17 cellular contexts compared by ENCODE assay signal in the genomic region with DNA sequence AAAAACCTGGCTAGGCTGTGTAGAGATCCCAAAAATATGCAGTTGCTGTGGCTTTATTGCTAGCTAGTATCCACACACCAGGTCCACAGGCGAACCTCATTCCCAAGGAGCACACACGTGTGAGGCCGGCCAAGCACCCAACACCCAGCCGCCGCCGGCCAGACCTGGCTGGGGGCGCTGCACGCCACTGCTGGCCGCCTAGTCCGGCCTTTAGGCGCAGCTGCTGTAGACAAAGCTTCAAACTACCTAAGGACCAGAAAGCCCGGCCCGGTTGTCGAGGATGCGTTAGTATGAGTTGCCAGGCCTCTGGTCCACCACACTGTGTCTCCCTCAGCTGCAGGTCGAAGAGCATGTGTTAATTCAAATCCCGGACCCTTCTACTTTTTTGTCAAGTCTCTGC. TPM values are rescaled to one million over a fixed set of nuclear protein-coding genes. Genes with fewer than 3 reads are reported as not detected.
DNase-seq lines count a peak whose midpoint lies in the region; ATAC-seq and TF ChIP-seq lines count a peak whose summit lies in the region.
"Had no signal": no experiment of that assay in that cellular context is flagged by ENCODE, and none has a peak within 500 bp of the region (broad histone marks: within the 10 kb centered on the region; RNA-seq: fewer than 3 reads in every experiment).

No MANE protein-coding gene starts in this region.

- peak overlapping the region; percentile 53; the same call in 1 of the 2 replicates for H3K9ac ChIP-seq in ES-I3 (ENCODE audit: low read depth, low read length)
- no peak overlapping the region for H3K9ac ChIP-seq in NT2/D1 (ENCODE audit: insufficient read length, low read depth)
- peak overlapping the region; percentile 41 for H3K9ac ChIP-seq in neural cell (ENCODE audit: low read length)

- H3K79me2 ChIP-seq in neural cell (replicated peaks; ENCODE audit: insufficient read depth, low read length) = no peaks in the 10 kb centered on the region

- no peak for TF ChIP-seq EP300 in neural cell (conservative IDR thresholded peaks at IDR 0.05; ENCODE audit: poor library complexity, severe bottlenecking)

- H3K27me3 ChIP-seq in NT2/D1 (ENCODE audit: insufficient read depth, insufficient read length) = peaks cover 21% of the 10 kb centered on the region
- H3K27me3 ChIP-seq in neural cell (ENCODE audit: insufficient read depth, low read depth, low read length) = peaks cover 26% of the 10 kb centered on the region

- no peaks in the 10 kb centered on the region for H3F3A ChIP-seq in neural cell (ENCODE audit: insufficient read depth, low read length, poor library complexity, severe bottlenecking)

- H3K4me1 Mint-ChIP-seq in glutamatergic neuron (ENCODE audit: low read depth, unreplicated experiment) = peaks cover 3% of the 10 kb centered on the region
- H3K4me1 Mint-ChIP-seq in activated naive CD4-positive, alpha-beta T cell treated with anti-CD3 and anti-CD28 coated beads for 36 hours (ENCODE audit: low read depth) = peaks cover 2% of the 10 kb centered on the region

- H3K9me3 ChIP-seq in ES-I3 (ENCODE audit: control insufficient read depth, insufficient read depth, low read length) (no peaks in the 10 kb centered on the region), NT2/D1 (ENCODE audit: insufficient read depth, low read length) (peaks cover 5% of the 10 kb centered on the region; the same call in 1 of the 2 replicates), neural cell (ENCODE audit: low read length) (no peaks in the 10 kb centered on the region)

- H3K4me3 ChIP-seq in NT2/D1 (ENCODE audit: insufficient read length, low read depth) = peak overlapping the region; percentile 56
- peak overlapping the region; percentile 64 for H3K4me3 ChIP-seq in neural cell (ENCODE audit: low read length)

- CTCF ChIA-PET in activated naive CD4-positive, alpha-beta T cell treated with anti-CD3 and anti-CD28 coated beads for 36 hours (lab: Charles Lee) = no interaction called here

- H3K9me2 ChIP-seq in neural cell (ENCODE audit: insufficient read depth, low read length) = no peaks in the 10 kb centered on the region

- ATAC-seq in HG03342 (IDR thresholded peaks at IDR 0.05; ENCODE audit: unreplicated experiment) (no peak), GM18517 (IDR thresholded peaks at IDR 0.05; ENCODE audit: unreplicated experiment) (no peak)

- peak; percentile 43 for DNase-seq in NT2/D1 (ENCODE audit: low read depth, low spot score)
- peak; percentile 50 for DNase-seq in glutamatergic neuron
- no peak for DNase-seq in activated naive CD4-positive, alpha-beta T cell treated with anti-CD3 and anti-CD28 coated beads for 36 hours
- DNase-seq in stimulated activated CD4-positive, alpha-beta T cell treated with anti-CD3 and anti-CD28 coated beads, Interleukin-4, amount 100 ng/mL, for 4 hours = no peak
- DNase-seq: ACHN; activated CD4-positive, alpha-beta memory T cell treated with anti-CD3 and anti-CD28 coated beads, Interleukin-2, amount 10 ng/mL, durations not matched to agents 7 days and 5 days; CD4-positive, alpha-beta T cell; DND-41; mammary epithelial cell; NCI-H2107; NCI-H69; stimulated activated CD4-positive, alpha-beta T cell treated with anti-CD3 and anti-CD28 coated beads, Interleukin-2, amount 100 ng/mL, for 48 hours; SW 1271 had no signal

- no peaks in the 10 kb centered on the region for H4K20me1 ChIP-seq in neural cell (ENCODE audit: insufficient read depth)

- peak overlapping the region; percentile 85 for H3K4me3 Mint-ChIP-seq in glutamatergic neuron (ENCODE audit: unreplicated experiment)
- no peak overlapping the region for H3K4me3 Mint-ChIP-seq in activated naive CD4-positive, alpha-beta T cell treated with anti-CD3 and anti-CD28 coated beads for 36 hours
- H3K4me3 Mint-ChIP-seq: activated CD4-positive, alpha-beta memory T cell treated with anti-CD3 and anti-CD28 coated beads, Interleukin-2, amount 10 ng/mL, durations not matched to agents 7 days and 5 days; CD4-positive, alpha-beta T cell had no signal

- H3K36me3 ChIP-seq in ES-I3 (ENCODE audit: insufficient read depth, low read length) (no peaks in the 10 kb centered on the region), NT2/D1 (ENCODE audit: insufficient read depth, insufficient read length, low read length) (no peaks in the 10 kb centered on the region), neural cell (ENCODE audit: insufficient read depth, low read length) (no peaks in the 10 kb centered on the region)

- H3K36me3 Mint-ChIP-seq in glutamatergic neuron (ENCODE audit: unreplicated experiment) = no peaks in the 10 kb centered on the region
- H3K36me3 Mint-ChIP-seq in activated naive CD4-positive, alpha-beta T cell treated with anti-CD3 and anti-CD28 coated beads for 36 hours (ENCODE audit: low read depth) = peaks cover 2% of the 10 kb centered on the region

- no peak for TF ChIP-seq CTCF in glutamatergic neuron (IDR thresholded peaks at IDR 0.05; ENCODE audit: partially characterized antibody, unreplicated experiment)
- TF ChIP-seq CTCF in neural cell (IDR thresholded peaks at IDR 0.05; ENCODE audit: poor library complexity, severe bottlenecking) = no peak

- H3K27ac Mint-ChIP-seq in glutamatergic neuron (ENCODE audit: unreplicated experiment) = no peak overlapping the region
- H3K27ac Mint-ChIP-seq in activated naive CD4-positive, alpha-beta T cell treated with anti-CD3 and anti-CD28 coated beads for 36 hours = no peak overlapping the region
- H3K27ac Mint-ChIP-seq: activated CD4-positive, alpha-beta memory T cell treated with anti-CD3 and anti-CD28 coated beads, Interleukin-2, amount 10 ng/mL, durations not matched to agents 7 days and 5 days; CD4-positive, alpha-beta T cell had no signal

- H3K4me1 ChIP-seq in ES-I3 (ENCODE audit: insufficient read depth, low read length) (peaks cover 18% of the 10 kb centered on the region), NT2/D1 (ENCODE audit: insufficient read depth, insufficient read length) (no peaks in the 10 kb centered on the region)

- H3K4me2 ChIP-seq in neural cell (ENCODE audit: low read length) = no peak overlapping the region

- H3K9me3 Mint-ChIP-seq in glutamatergic neuron (ENCODE audit: unreplicated experiment) = peaks cover 11% of the 10 kb centered on the region
- no peaks in the 10 kb centered on the region for H3K9me3 Mint-ChIP-seq in activated naive CD4-positive, alpha-beta T cell treated with anti-CD3 and anti-CD28 coated beads for 36 hours
- H3K9me3 Mint-ChIP-seq: activated CD4-positive, alpha-beta memory T cell treated with anti-CD3 and anti-CD28 coated beads, Interleukin-2, amount 10 ng/mL, durations not matched to agents 7 days and 5 days; CD4-positive, alpha-beta T cell had no signal

- peaks cover 8% of the 10 kb centered on the region for H3K27me3 Mint-ChIP-seq in glutamatergic neuron (ENCODE audit: unreplicated experiment)
- peaks cover 38% of the 10 kb centered on the region for H3K27me3 Mint-ChIP-seq in activated naive CD4-positive, alpha-beta T cell treated with anti-CD3 and anti-CD28 coated beads for 36 hours (ENCODE audit: low read depth)

- H3K27ac ChIP-seq in neural cell (ENCODE audit: low read length) = no peak overlapping the region

- no peak for TF ChIP-seq RAD21 in neural cell (conservative IDR thresholded peaks at IDR 0.05)

- H2AFZ ChIP-seq in neural cell (ENCODE audit: low read depth, low read length) = no peak overlapping the region

- intact Hi-C loops in activated naive CD4-positive, alpha-beta T cell treated with anti-CD3 and anti-CD28 coated beads for 36 hours (cut with micrococcal nuclease) = no loop called here

TF ChIP-seq in neural cell, 6 proteins besides CTCF, POLR2A, EP300 and RAD21:
- TF ChIP-seq SMC3 (conservative IDR thresholded peaks at IDR 0.05; ENCODE audit: poor library complexity) (no peak), MXI1 (conservative IDR thresholded peaks at IDR 0.05; ENCODE audit: poor library complexity, severe bottlenecking) (no peak), TAF1 (IDR thresholded peaks at IDR 0.05; ENCODE audit: low read depth) (no peak), EZH2 (IDR thresholded peaks at IDR 0.05; ENCODE audit: borderline replicate concordance, insufficient read depth, low read length, poor library complexity, severe bottlenecking) (no peak), POLR2AphosphoS5 (IDR thresholded peaks at IDR 0.05) (no peak)
- TF ChIP-seq, protein P1, sequence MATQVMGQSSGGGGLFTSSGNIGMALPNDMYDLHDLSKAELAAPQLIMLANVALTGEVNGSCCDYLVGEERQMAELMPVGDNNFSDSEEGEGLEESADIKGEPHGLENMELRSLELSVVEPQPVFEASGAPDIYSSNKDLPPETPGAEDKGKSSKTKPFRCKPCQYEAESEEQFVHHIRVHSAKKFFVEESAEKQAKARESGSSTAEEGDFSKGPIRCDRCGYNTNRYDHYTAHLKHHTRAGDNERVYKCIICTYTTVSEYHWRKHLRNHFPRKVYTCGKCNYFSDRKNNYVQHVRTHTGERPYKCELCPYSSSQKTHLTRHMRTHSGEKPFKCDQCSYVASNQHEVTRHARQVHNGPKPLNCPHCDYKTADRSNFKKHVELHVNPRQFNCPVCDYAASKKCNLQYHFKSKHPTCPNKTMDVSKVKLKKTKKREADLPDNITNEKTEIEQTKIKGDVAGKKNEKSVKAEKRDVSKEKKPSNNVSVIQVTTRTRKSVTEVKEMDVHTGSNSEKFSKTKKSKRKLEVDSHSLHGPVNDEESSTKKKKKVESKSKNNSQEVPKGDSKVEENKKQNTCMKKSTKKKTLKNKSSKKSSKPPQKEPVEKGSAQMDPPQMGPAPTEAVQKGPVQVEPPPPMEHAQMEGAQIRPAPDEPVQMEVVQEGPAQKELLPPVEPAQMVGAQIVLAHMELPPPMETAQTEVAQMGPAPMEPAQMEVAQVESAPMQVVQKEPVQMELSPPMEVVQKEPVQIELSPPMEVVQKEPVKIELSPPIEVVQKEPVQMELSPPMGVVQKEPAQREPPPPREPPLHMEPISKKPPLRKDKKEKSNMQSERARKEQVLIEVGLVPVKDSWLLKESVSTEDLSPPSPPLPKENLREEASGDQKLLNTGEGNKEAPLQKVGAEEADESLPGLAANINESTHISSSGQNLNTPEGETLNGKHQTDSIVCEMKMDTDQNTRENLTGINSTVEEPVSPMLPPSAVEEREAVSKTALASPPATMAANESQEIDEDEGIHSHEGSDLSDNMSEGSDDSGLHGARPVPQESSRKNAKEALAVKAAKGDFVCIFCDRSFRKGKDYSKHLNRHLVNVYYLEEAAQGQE (IDR thresholded peaks at IDR 0.05; ENCODE audit: borderline replicate concordance) = no peak

RNA-seq across cellular contexts. Expression of a gene that starts 3.1 kb away (rescaled TPM):
- total RNA-seq in glutamatergic neuron (ENCODE audit: unreplicated experiment) = 1.8 TPM
- 4.4 and 4.9 TPM in 2 replicates for polyA plus RNA-seq in neural cell
- 6.9 and 8.3 TPM in 2 replicates for polyA minus RNA-seq in neural cell
- total RNA-seq in activated naive CD4-positive, alpha-beta T cell treated with anti-CD3 and anti-CD28 coated beads for 36 hours = not detected
- total RNA-seq: activated CD4-positive, alpha-beta memory T cell treated with anti-CD3 and anti-CD28 coated beads, Interleukin-2, amount 10 ng/mL, durations not matched to agents 7 days and 5 days; CD4-positive, alpha-beta T cell; mammary epithelial cell had no signal
- polyA plus RNA-seq: mammary epithelial cell had no signal

Comparison
In these comparisons a context has a peak if more than half of its experiments do, and no peak if none do; other contexts are left out.
1. DNase-seq: peak in NT2/D1 (single experiment) and glutamatergic neuron (single experiment); none in activated naive CD4-positive, alpha-beta T cell treated with anti-CD3 and anti-CD28 coated beads for 36 hours (single experiment) and stimulated activated CD4-positive, alpha-beta T cell treated with anti-CD3 and anti-CD28 coated beads, Interleukin-4, amount 100 ng/mL, for 4 hours (0 of 2).